In genomic region chr15:79412429-79412828, GRCh38 we compare ENCODE assay signal across 28 cellular contexts.
"Had no signal": no experiment of that assay in that cellular context is flagged by ENCODE, and none has a peak within 500 bp of the region (broad histone marks: within the 10 kb centered on the region; RNA-seq: fewer than 3 reads in every experiment).

No MANE protein-coding gene starts in this region.

- H3K27me3 ChIP-seq: adrenal gland, body of pancreas, esophagus squamous epithelium, gastroesophageal sphincter had no signal

- H3K4me1 ChIP-seq: adrenal gland, body of pancreas, esophagus squamous epithelium, gastroesophageal sphincter had no signal

- H3K4me3 ChIP-seq: adrenal gland, body of pancreas, esophagus squamous epithelium, gastroesophageal sphincter had no signal

- DNase-seq: activated CD4-positive, alpha-beta memory T cell treated with anti-CD3 and anti-CD28 coated beads for 36 hours; activated CD4-positive, alpha-beta T cell treated with anti-CD3 and anti-CD28 coated beads for 36 hours; activated CD4-positive, alpha-beta T cell treated with anti-CD3 and anti-CD28 coated beads, Interleukin-2, amount 10 ng/mL, durations not matched to agents 24 days and 14 days; activated CD4-positive, CD25-positive, alpha-beta regulatory T cell; activated CD4-positive, CD25-positive, alpha-beta regulatory T cell treated with anti-CD3 and anti-CD28 coated beads, Interleukin-2, amount 50 U/mL, for 72 hours; activated CD8-positive, alpha-beta memory T cell treated with anti-CD3 and anti-CD28 coated beads, Interleukin-2, amount 10 ng/mL, durations not matched to agents 7 days and 5 days; activated CD8-positive, alpha-beta memory T cell treated with anti-CD3 and anti-CD28 coated beads, Interleukin-2, amount 50 U/mL, for 4 hours; activated CD8-positive, alpha-beta T cell treated with anti-CD3 and anti-CD28 coated beads, Interleukin-2, amount 10 ng/mL, durations not matched to agents 7 days and 5 days; activated effector memory CD4-positive, alpha-beta T cell treated with anti-CD3 and anti-CD28 coated beads, Interleukin-2, amount 50 U/mL, for 16 hours; activated naive CD4-positive, alpha-beta T cell treated with anti-CD3 and anti-CD28 coated beads for 36 hours; activated naive CD8-positive, alpha-beta T cell treated with anti-CD3 and anti-CD28 coated beads for 36 hours; activated naive CD8-positive, alpha-beta T cell treated with anti-CD3 and anti-CD28 coated beads, Interleukin-2, amount 50 U/mL, for 24 hours; activated T-cell treated with anti-CD3 and anti-CD28 coated beads, Interleukin-2, amount 50 U/mL, for 1 hour; activated T-cell treated with anti-CD3 and anti-CD28 coated beads, Interleukin-2, amount 50 U/mL, for 48 hours; adrenal gland; amygdala; aorta; body of pancreas; caudate nucleus; cortex of kidney; dermis blood vessel endothelial cell; effector CD4-positive, alpha-beta T cell; effector memory CD8-positive, alpha-beta T cell; erythroblast; esophagus squamous epithelium; foreskin melanocyte; T-helper 2 cell had no signal

- H3K36me3 ChIP-seq: adrenal gland, esophagus squamous epithelium, gastroesophageal sphincter had no signal

- H3K9me3 ChIP-seq: adrenal gland, body of pancreas, esophagus squamous epithelium, gastroesophageal sphincter had no signal

- H3K27ac ChIP-seq: adrenal gland, body of pancreas, esophagus squamous epithelium, gastroesophageal sphincter had no signal
